Comparison of ENCODE assay signal across 16 cellular contexts in the genomic region with DNA sequence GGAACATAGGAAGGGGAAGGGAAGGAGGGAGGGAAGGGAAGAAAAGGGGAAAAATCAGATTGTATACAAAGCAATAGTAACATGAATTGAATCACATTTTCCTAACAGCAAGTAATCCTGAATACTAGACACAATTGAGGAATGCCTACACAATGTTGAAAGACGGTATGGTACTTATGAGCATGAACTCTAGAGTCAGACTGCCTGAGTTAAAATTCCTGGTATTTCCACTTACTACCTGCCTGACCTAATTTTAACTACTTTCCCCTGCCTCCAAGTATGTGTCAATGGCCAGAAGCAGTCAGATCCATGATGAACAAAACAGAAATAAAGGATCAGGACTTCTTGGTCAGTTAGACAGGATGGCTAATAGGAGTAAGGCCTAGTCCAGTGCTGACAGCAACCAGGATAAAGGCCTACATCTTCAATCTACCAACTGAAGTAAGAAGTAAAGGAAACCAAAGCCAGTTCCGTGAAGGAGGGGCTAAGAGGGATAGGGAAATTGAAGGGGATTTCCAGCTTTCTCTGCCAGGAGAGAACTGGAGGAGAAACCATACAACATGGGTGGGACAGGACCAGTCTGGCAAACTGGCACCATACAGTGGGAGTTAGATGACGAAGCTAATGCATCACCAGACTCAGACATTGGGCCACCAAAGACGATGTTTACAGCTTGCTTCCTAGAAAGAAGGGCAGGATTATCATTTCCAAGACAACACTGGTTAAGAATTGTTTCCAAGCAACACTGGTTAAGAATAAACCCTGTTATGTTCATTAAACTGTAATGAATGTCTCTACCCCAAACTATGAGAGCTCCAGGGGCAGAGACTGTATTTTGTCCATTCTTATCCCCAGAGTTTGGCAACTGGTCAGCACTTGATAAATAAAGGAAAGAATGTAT.
A peak's percentile ranks its signal among the peaks of the same experiment; 100 is the strongest.
DNase-seq lines count a peak whose midpoint lies in the region; ATAC-seq, FAIRE-seq and TF ChIP-seq lines count a peak whose summit lies in the region.
"Had no signal": no experiment of that assay in that cellular context is flagged by ENCODE, and none has a peak within 500 bp of the region (broad histone marks: within the 10 kb centered on the region; RNA-seq: fewer than 3 reads in every experiment).

No MANE protein-coding gene starts in this region.

- DNase-seq in GM12891 (ENCODE audit: insufficient read length, low spot score) (no peak), RCC 7860 (ENCODE audit: low spot score) (peak; percentile 25), glomerular visceral epithelial cell (ENCODE audit: extremely low spot score) (peak; percentile 75), upper lobe of left lung (no peak), NCI-H1048 (lab: John Stamatoyannopoulos, UW) (no peak)
- DNase-seq: C1 segment of cervical spinal cord, DMS79, GM23248, HCEC 1CT, NCI-H1694 treated with DMSO at 0.1 percent for 48 hours, NCI-H2107, NCI-H510A, NCI-H774 had no signal

- no peaks in the 10 kb centered on the region for H3K27me3 ChIP-seq in upper lobe of left lung

- H3K36me3 ChIP-seq in upper lobe of left lung, result no peaks in the 10 kb centered on the region

- no peak for TF ChIP-seq EP300 in upper lobe of left lung (IDR thresholded peaks at IDR 0.05)

- peaks cover 0 to 2% (median 0%) of the 10 kb centered on the region in 4 donors for H3K9me3 ChIP-seq in upper lobe of left lung

- H3K27ac ChIP-seq in upper lobe of left lung, result no peak overlapping the region
- H3K27ac ChIP-seq: GM23248 had no signal

- ATAC-seq in upper lobe of left lung (ENCODE audit: low FRiP score in 2 of 2), result peak; percentile 19 to 72
- ATAC-seq in HG03039 (IDR thresholded peaks at IDR 0.05; ENCODE audit: unreplicated experiment), result no peak
- ATAC-seq in GM18502 (IDR thresholded peaks at IDR 0.05; ENCODE audit: poor library complexity, unreplicated experiment), result no peak
- ATAC-seq: K562 had no signal

- no peak for TF ChIP-seq CTCF in upper lobe of left lung (IDR thresholded peaks at IDR 0.05)

- H3K4me1 ChIP-seq in upper lobe of left lung, result peaks cover 0 to 5% (median 0%) of the 10 kb centered on the region in 4 donors

- TF ChIP-seq POLR2A in GM12891 (IDR thresholded peaks at IDR 0.05; ENCODE audit: low read depth, low read length), result no peak
- TF ChIP-seq POLR2A in upper lobe of left lung (IDR thresholded peaks at IDR 0.05), result no peak

- peak; percentile 41 for FAIRE-seq in GM12891 (lab: Jason Lieb, UNC)
- no peak for FAIRE-seq in RCC 7860 (lab: Jason Lieb, UNC)
- FAIRE-seq: K562 had no signal

- 63 to 69% methylated on average over 4 of the region's 4 CpGs for WGBS in upper lobe of left lung, 2 donors

- no peak overlapping the region for H3K4me3 ChIP-seq in upper lobe of left lung
- H3K4me3 ChIP-seq: GM23248, K562 had no signal

TF ChIP-seq in GM12891, 5 proteins besides CTCF, POLR2A, EP300 and RAD21:
- no peak for TF ChIP-seq SPI1 (IDR thresholded peaks at IDR 0.05; ENCODE audit: low read depth, low read length)
- TF ChIP-seq POLR2AphosphoS5 (IDR thresholded peaks at IDR 0.05; ENCODE audit: low read depth, low read length), result no peak
- TF ChIP-seq POU2F2 (IDR thresholded peaks at IDR 0.05; ENCODE audit: low read depth, low read length), result no peak
- TF ChIP-seq TAF1 (IDR thresholded peaks at IDR 0.05; ENCODE audit: low read depth, low read length), result no peak
- TF ChIP-seq PAX5 (IDR thresholded peaks at IDR 0.05; ENCODE audit: insufficient read depth, low read length, severe bottlenecking), result no peak

Comparison
In these comparisons a context has a peak if more than half of its experiments do, and no peak if none do; other contexts are left out.
1. DNase-seq: peak in RCC 7860 (single experiment) and glomerular visceral epithelial cell (single experiment); none in GM12891 (single experiment), upper lobe of left lung (0 of 2) and NCI-H1048 (single experiment).
2. ATAC-seq: peak in upper lobe of left lung (2 of 2); none in HG03039 (single experiment) and GM18502 (single experiment).